30 cellular contexts compared by ENCODE assay signal in genomic region chr2:172049721-172050120, GRCh38. TPM values are rescaled to one million over a fixed set of nuclear protein-coding genes. Genes with fewer than 3 reads are reported as not detected.
"Had no signal": no experiment of that assay in that cellular context is flagged by ENCODE, and none has a peak within 500 bp of the region (broad histone marks: within the 10 kb centered on the region; RNA-seq: fewer than 3 reads in every experiment).

No MANE protein-coding gene starts in this region.

- H3K27me3 ChIP-seq: dorsolateral prefrontal cortex, esophagus muscularis mucosa, foreskin keratinocyte, gastroesophageal sphincter, heart right ventricle, left lung had no signal

- H3K4me1 ChIP-seq: esophagus muscularis mucosa, foreskin keratinocyte, gastroesophageal sphincter, left lung, lower lobe of right lung had no signal

- H3K4me1 Mint-ChIP-seq: naive B cell had no signal

- H3K36me3 ChIP-seq: esophagus muscularis mucosa, gastroesophageal sphincter, heart right ventricle, left lung, lower lobe of right lung had no signal

- DNase-seq: dermis blood vessel endothelial cell; dorsolateral prefrontal cortex; effector CD4-positive, alpha-beta T cell; effector memory CD4-positive, alpha-beta T cell; foreskin keratinocyte; glutamatergic neuron; head of caudate nucleus; heart right ventricle; hippocampal formation; left cardiac atrium; left lung; left ventricle myocardium superior; lower lobe of right lung; mesenchymal stem cell; mucosa of descending colon; naive B cell; naive thymus-derived CD8-positive, alpha-beta T cell had no signal

- ATAC-seq: foreskin keratinocyte; gastroesophageal sphincter; heart right ventricle; left cardiac atrium; left lung; left ventricle myocardium superior; lower lobe of right lung; mucosa of descending colon; naive thymus-derived CD8-positive, alpha-beta T cell had no signal

- H3K27ac ChIP-seq: coronary artery, dorsolateral prefrontal cortex, esophagus muscularis mucosa, foreskin keratinocyte, gastroesophageal sphincter, heart right ventricle, left lung, lower lobe of right lung had no signal

- H3K27ac Mint-ChIP-seq: naive B cell; naive thymus-derived CD8-positive, alpha-beta T cell had no signal

- H3K36me3 Mint-ChIP-seq: mesothelial cell of epicardium; naive B cell; naive thymus-derived CD8-positive, alpha-beta T cell had no signal

- H3K4me3 ChIP-seq: coronary artery, dorsolateral prefrontal cortex, esophagus muscularis mucosa, gastroesophageal sphincter, heart right ventricle, left lung, lower lobe of right lung, mucosa of descending colon had no signal

- FAIRE-seq: endothelial cell of umbilical vein, keratinocyte had no signal

- H3K9me3 ChIP-seq: esophagus muscularis mucosa, gastroesophageal sphincter, heart right ventricle, left lung, lower lobe of right lung, mucosa of descending colon had no signal

- H3K27me3 Mint-ChIP-seq: naive B cell; naive thymus-derived CD8-positive, alpha-beta T cell had no signal

- H3K9me3 Mint-ChIP-seq: mesothelial cell of epicardium; naive B cell; naive thymus-derived CD8-positive, alpha-beta T cell had no signal

- H3K4me3 Mint-ChIP-seq: mesothelial cell of epicardium; naive B cell; naive thymus-derived CD8-positive, alpha-beta T cell had no signal

RNA-seq across cellular contexts. Expression of gene DLX1, which starts 35.6 kb away (rescaled TPM):
- total RNA-seq: dermis blood vessel endothelial cell; endothelial cell of umbilical vein; epithelial cell of proximal tubule; fibroblast of lung; fibroblast of villous mesenchyme; glomerular endothelial cell; left lung; left ventricle myocardium superior; lower lobe of right lung; lung microvascular endothelial cell; naive thymus-derived CD8-positive, alpha-beta T cell had no signal
- polyA plus RNA-seq: naive thymus-derived CD8-positive, alpha-beta T cell had no signal

RNA-seq across cellular contexts. Expression of gene DLX2, which starts 53.0 kb away (rescaled TPM):
- total RNA-seq: dermis blood vessel endothelial cell; endothelial cell of umbilical vein; esophagus muscularis mucosa; fibroblast of lung; gastroesophageal sphincter; left cardiac atrium; left lung; left ventricle myocardium superior; lower lobe of right lung; mesenteric fat pad; naive thymus-derived CD8-positive, alpha-beta T cell had no signal
- polyA plus RNA-seq: endothelial cell of umbilical vein; esophagus; fibroblast of lung; heart right ventricle; naive thymus-derived CD8-positive, alpha-beta T cell had no signal
